ENCODE assay signal across 1 cellular context in genomic region chr19:48868196-48868886, GRCh38.
TF ChIP-seq lines count a peak whose summit lies in the region.

TSS of gene PLEKHA4 (minus strand) at chr19:48868617. CDS start at chr19:48867620, 997 bp downstream.

TF ChIP-seq in K562, 482 proteins besides CTCF, POLR2A, EP300 and RAD21 (continued from another document):
- TF ChIP-seq ZNF407 (IDR thresholded peaks at IDR 0.05; ENCODE audit: low read depth): peak; percentile 41; the same call in 1 of the 2 replicates
- no peak for TF ChIP-seq ARHGAP35 (IDR thresholded peaks at IDR 0.05; ENCODE audit: partially characterized antibody)
- peak; percentile 46; the same call in 1 of the 2 replicates for TF ChIP-seq PKNOX1 (IDR thresholded peaks at IDR 0.05)
- peak; percentile 47 for TF ChIP-seq MTA2 (IDR thresholded peaks at IDR 0.05; ENCODE audit: low read depth)
- TF ChIP-seq KDM1A (IDR thresholded peaks at IDR 0.05): peak; percentile 6 to 32; a peak in 1 of 4 replicates
- peak; percentile 42; the same call in 1 of the 2 replicates for TF ChIP-seq ZC3H8 (IDR thresholded peaks at IDR 0.05)
- peak; percentile 33; the same call in 1 of the 2 replicates for TF ChIP-seq TAL1 (IDR thresholded peaks at IDR 0.05)
- TF ChIP-seq NCOA1 (IDR thresholded peaks at IDR 0.05; ENCODE audit: low read depth): 0 out of 2 replicates have a peak, but pooled peaks have one; percentile 54
- TF ChIP-seq HBP1 (CRISPR knock-in tag; IDR thresholded peaks at IDR 0.05): peak; percentile 90
- 0 out of 2 replicates have a peak, but pooled peaks have one; percentile 61 for TF ChIP-seq DNMT1 (IDR thresholded peaks at IDR 0.05)
- TF ChIP-seq THRAP3 (IDR thresholded peaks at IDR 0.05; ENCODE audit: borderline replicate concordance): peak; percentile 49; the same call in 1 of the 2 replicates
- TF ChIP-seq PHF8 (IDR thresholded peaks at IDR 0.05; ENCODE audit: borderline replicate concordance, low read length): peak; percentile 23; the same call in 1 of the 2 replicates
- TF ChIP-seq ELK3 (CRISPR knock-in tag; IDR thresholded peaks at IDR 0.05): no peak
- peak; percentile 90 for TF ChIP-seq BRD9 (IDR thresholded peaks at IDR 0.05; ENCODE audit: low read depth, partially characterized antibody)
- TF ChIP-seq ATF3 (IDR thresholded peaks at IDR 0.05): no peak
- TF ChIP-seq ATF3 (CRISPR knock-in tag; conservative IDR thresholded peaks at IDR 0.05): no peak
- TF ChIP-seq HES1 (IDR thresholded peaks at IDR 0.05; ENCODE audit: low read depth): 0 out of 2 replicates have a peak, but pooled peaks have one; percentile 40
- peak; percentile 89 to 91; a peak in 3 of 4 replicates for TF ChIP-seq MLLT1 (IDR thresholded peaks at IDR 0.05)
- no peak for TF ChIP-seq PTTG1 (tag; IDR thresholded peaks at IDR 0.05; ENCODE audit: low read depth)
- TF ChIP-seq RNF2 (IDR thresholded peaks at IDR 0.05): no peak
- 0 out of 4 replicates have a peak, but pooled peaks of 1 of the 2 experiments have one; percentile 14 for TF ChIP-seq MNT (conservative IDR thresholded peaks at IDR 0.05)
- TF ChIP-seq TSC22D4 (tag; IDR thresholded peaks at IDR 0.05): 0 out of 2 replicates have a peak, but pooled peaks have one; percentile 80
